In genomic region chr10:19819419-19820033, GRCh38 we compare ENCODE assay signal across 8 cellular contexts. TPM values are rescaled to one million over a fixed set of nuclear protein-coding genes. Genes with fewer than 3 reads are reported as not detected.
DNase-seq lines count a peak whose midpoint lies in the region; ATAC-seq, FAIRE-seq and TF ChIP-seq lines count a peak whose summit lies in the region.

No MANE protein-coding gene starts in this region.

- TF ChIP-seq CTCF in SK-N-SH (IDR thresholded peaks at IDR 0.05), result peak; percentile 92
- peak; percentile 61 to 77 (median 61) for TF ChIP-seq CTCF in ascending aorta (IDR thresholded peaks at IDR 0.05)
- peak; percentile 73 for TF ChIP-seq CTCF in kidney (IDR thresholded peaks at IDR 0.05; ENCODE audit: borderline replicate concordance, extremely low read depth, insufficient read depth)
- TF ChIP-seq CTCF in thyroid gland (IDR thresholded peaks at IDR 0.05), result peak; percentile 39 to 80 (median 72)

- H3K79me2 ChIP-seq in SK-N-SH (ENCODE audit: insufficient read depth), result no peaks in the 10 kb centered on the region

- peak; percentile 98 for FAIRE-seq in kidney (lab: Jason Lieb, UNC)

- peak; percentile 77 for TF ChIP-seq RAD21 in SK-N-SH (IDR thresholded peaks at IDR 0.05; ENCODE audit: low read length)

- POLR2A ChIA-PET in SK-N-SH (lab: Yijun Ruan, JAX), result no interaction called here

- H3K9me3 ChIP-seq in SK-N-SH, result no peaks in the 10 kb centered on the region
- H3K9me3 ChIP-seq in ascending aorta, result no peaks in the 10 kb centered on the region
- no peaks in the 10 kb centered on the region for H3K9me3 ChIP-seq in kidney (ENCODE audit: control insufficient read depth in 1 of 2, low read length in 2 of 2)
- no peaks in the 10 kb centered on the region for H3K9me3 ChIP-seq in thyroid gland

- intact Hi-C loops in ascending aorta (cut with DNase I) (loop anchor here (2.0 to 10.0 kb wide), 7 partner anchors 103 to 1025 kb away; no protein-coding TSS in a partner anchor), kidney (cut with DNase I) (no loop called here), thyroid gland (cut with DNase I) (loop anchor here (10.0 kb wide), 1 partner anchor 115 kb away; no protein-coding TSS in a partner anchor)

- H3K27me3 ChIP-seq in SK-N-SH (ENCODE audit: insufficient read depth) (peaks cover 20% of the 10 kb centered on the region), ascending aorta (no peaks in the 10 kb centered on the region), thyroid gland (no peaks in the 10 kb centered on the region)

- no peak for TF ChIP-seq POLR2A in thyroid gland (IDR thresholded peaks at IDR 0.05)

- H3K4me3 ChIP-seq in SK-N-SH (ENCODE audit: low read depth in 2 of 2, low read length in 1 of 2), result peak overlapping the region in 1 of 2 experiments; percentile 1; a peak in 1 of 4 replicates
- H3K4me3 ChIP-seq in ascending aorta, result peak overlapping the region; percentile 72 to 85
- peak overlapping the region; percentile 37 to 98 for H3K4me3 ChIP-seq in kidney (ENCODE audit: low read length in 2 of 2)
- H3K4me3 ChIP-seq in thyroid gland (replicated peaks in 1 of 3), result peak overlapping the region in 1 of 3 donors; percentile 8

- no peaks in the 10 kb centered on the region for H3K36me3 ChIP-seq in SK-N-SH (replicated peaks in 1 of 2; ENCODE audit: control insufficient read depth in 1 of 2, insufficient read depth in 2 of 2, low read length in 1 of 2)
- H3K36me3 ChIP-seq in ascending aorta, result no peaks in the 10 kb centered on the region
- no peaks in the 10 kb centered on the region for H3K36me3 ChIP-seq in kidney (ENCODE audit: control insufficient read depth in 1 of 2, insufficient read depth in 2 of 2, low read length in 2 of 2)
- no peaks in the 10 kb centered on the region for H3K36me3 ChIP-seq in thyroid gland

- H2AFZ ChIP-seq in SK-N-SH (ENCODE audit: low read depth), result no peak overlapping the region

- no peak overlapping the region for H3K27ac ChIP-seq in SK-N-SH (ENCODE audit: low read depth in 2 of 2, low read length in 1 of 2)
- H3K27ac ChIP-seq in ascending aorta, result peak overlapping the region; percentile 16 to 94
- no peak overlapping the region for H3K27ac ChIP-seq in kidney (ENCODE audit: low read depth in 2 of 2, low read length in 2 of 2)
- peak overlapping the region in 2 of 3 donors; percentile 5 to 38 for H3K27ac ChIP-seq in thyroid gland

- peaks cover 16% of the 10 kb centered on the region for H3F3A ChIP-seq in SK-N-SH (replicated peaks; ENCODE audit: insufficient read depth)

- no peak overlapping the region for H3K4me2 ChIP-seq in SK-N-SH

- 5% methylated on average over 2 of the region's 2 CpGs for WGBS in SK-N-SH (ENCODE audit: low lambda C conversion rate)
- WGBS in thyroid gland, 2 donors, result 1% methylated on average over 2 of the region's 2 CpGs

- H3K9me2 ChIP-seq in SK-N-SH, result no peaks in the 10 kb centered on the region

- ATAC-seq in SK-N-SH treated with all-trans-retinoic acid at 6 μM for 48 hours (no peak), GM21723 (IDR thresholded peaks at IDR 0.05; ENCODE audit: unreplicated experiment) (no peak)
- no peak for ATAC-seq in activated CD4-positive, CD25-positive, alpha-beta regulatory T cell treated with anti-CD3 and anti-CD28 coated beads, Interleukin-2, amount 50 U/mL, for 24 hours

- peak; percentile 66 for DNase-seq in SK-N-SH
- DNase-seq in LHCN-M2 (ENCODE audit: low read depth), result peak; percentile 63
- DNase-seq in ascending aorta (ENCODE audit: low spot score in 2 of 2), result no peak
- no peak for DNase-seq in kidney
- peak; percentile 15 to 29 for DNase-seq in thyroid gland

- CTCF ChIA-PET in SK-N-SH (lab: Yijun Ruan, JAX), result interaction anchor here (0.6 to 2.0 kb wide), 13 partner anchors 9 to 1067 kb away, joined by 3 to 11 read pairs (median 3); no protein-coding TSS in a partner anchor

- H3K9ac ChIP-seq in SK-N-SH (no peak overlapping the region), kidney (ENCODE audit: low read length in 2 of 2) (peak overlapping the region in 1 of 2 donors; percentile 73)

- peaks cover 0 to 16% of the 10 kb centered on the region in 2 experiments; a peak in 3 of 4 replicates for H3K4me1 ChIP-seq in SK-N-SH (ENCODE audit: control insufficient read depth in 1 of 2, insufficient read depth in 2 of 2, low read depth in 1 of 2, low read length in 1 of 2)
- H3K4me1 ChIP-seq in ascending aorta, result peaks cover 0 to 31% of the 10 kb centered on the region in 2 donors
- peaks cover 0 to 2% of the 10 kb centered on the region in 2 donors for H3K4me1 ChIP-seq in kidney (ENCODE audit: control insufficient read depth in 1 of 2, insufficient read depth in 1 of 2, low read depth in 1 of 2, low read length in 2 of 2)
- H3K4me1 ChIP-seq in thyroid gland, result peaks cover 5 to 7% of the 10 kb centered on the region in 2 donors

- no peak for TF ChIP-seq EP300 in SK-N-SH (IDR thresholded peaks at IDR 0.05; ENCODE audit: borderline replicate concordance in 1 of 2, low read depth in 1 of 2, low read length in 1 of 2)

- H4K20me1 ChIP-seq in SK-N-SH (ENCODE audit: insufficient read depth), result no peaks in the 10 kb centered on the region

TF ChIP-seq in SK-N-SH, 30 proteins besides CTCF, POLR2A, EP300 and RAD21 (continues in another document):
- TF ChIP-seq, protein P1, sequence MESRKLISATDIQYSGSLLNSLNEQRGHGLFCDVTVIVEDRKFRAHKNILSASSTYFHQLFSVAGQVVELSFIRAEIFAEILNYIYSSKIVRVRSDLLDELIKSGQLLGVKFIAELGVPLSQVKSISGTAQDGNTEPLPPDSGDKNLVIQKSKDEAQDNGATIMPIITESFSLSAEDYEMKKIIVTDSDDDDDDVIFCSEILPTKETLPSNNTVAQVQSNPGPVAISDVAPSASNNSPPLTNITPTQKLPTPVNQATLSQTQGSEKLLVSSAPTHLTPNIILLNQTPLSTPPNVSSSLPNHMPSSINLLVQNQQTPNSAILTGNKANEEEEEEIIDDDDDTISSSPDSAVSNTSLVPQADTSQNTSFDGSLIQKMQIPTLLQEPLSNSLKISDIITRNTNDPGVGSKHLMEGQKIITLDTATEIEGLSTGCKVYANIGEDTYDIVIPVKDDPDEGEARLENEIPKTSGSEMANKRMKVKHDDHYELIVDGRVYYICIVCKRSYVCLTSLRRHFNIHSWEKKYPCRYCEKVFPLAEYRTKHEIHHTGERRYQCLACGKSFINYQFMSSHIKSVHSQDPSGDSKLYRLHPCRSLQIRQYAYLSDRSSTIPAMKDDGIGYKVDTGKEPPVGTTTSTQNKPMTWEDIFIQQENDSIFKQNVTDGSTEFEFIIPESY (IDR thresholded peaks at IDR 0.05; ENCODE audit: borderline replicate concordance, low read depth), result no peak
- no peak for TF ChIP-seq USF1 (IDR thresholded peaks at IDR 0.05; ENCODE audit: borderline replicate concordance, low read depth)
- TF ChIP-seq, protein P2, sequence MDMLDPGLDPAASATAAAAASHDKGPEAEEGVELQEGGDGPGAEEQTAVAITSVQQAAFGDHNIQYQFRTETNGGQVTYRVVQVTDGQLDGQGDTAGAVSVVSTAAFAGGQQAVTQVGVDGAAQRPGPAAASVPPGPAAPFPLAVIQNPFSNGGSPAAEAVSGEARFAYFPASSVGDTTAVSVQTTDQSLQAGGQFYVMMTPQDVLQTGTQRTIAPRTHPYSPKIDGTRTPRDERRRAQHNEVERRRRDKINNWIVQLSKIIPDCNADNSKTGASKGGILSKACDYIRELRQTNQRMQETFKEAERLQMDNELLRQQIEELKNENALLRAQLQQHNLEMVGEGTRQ (IDR thresholded peaks at IDR 0.05; ENCODE audit: borderline replicate concordance, low read depth, low read length), result no peak

TF ChIP-seq in SK-N-SH treated with all-trans-retinoic acid at 6 μM for 48 hours, 23 proteins besides CTCF, POLR2A, EP300 and RAD21:
- no peak for TF ChIP-seq OSR1 (CRISPR knock-in tag; IDR thresholded peaks at IDR 0.05)
- no peak for TF ChIP-seq POU6F1 (CRISPR knock-in tag; IDR thresholded peaks at IDR 0.05; ENCODE audit: borderline replicate concordance, low read depth)
- TF ChIP-seq PPARA (CRISPR knock-in tag; IDR thresholded peaks at IDR 0.05; ENCODE audit: borderline replicate concordance), result no peak
TF ChIP-seq in SK-N-SH treated with all-trans-retinoic acid at 6 μM for 48 hours: peak in this region for 0.

RNA-seq across cellular contexts. Expression of gene PLXDC2, which starts 3.3 kb away (rescaled TPM):
- polyA plus RNA-seq in SK-N-SH (2012; rRNA removed) (2.5 and 3.0 TPM in 2 replicates), kidney (ENCODE audit: insufficient read depth, low read depth, low replicate concordance) (11.9 TPM)
- polyA plus RNA-seq in SK-N-SH (2012; cell fraction: cytosol; rRNA removed), result 1.8 and 1.9 TPM in 2 replicates
- 1.5 and 3.6 TPM in 2 replicates for polyA plus RNA-seq in SK-N-SH (2012; cell fraction: nucleus; rRNA removed)
- total RNA-seq in LHCN-M2 (2014; rRNA removed) (4.0 and 4.6 TPM in 2 replicates), ascending aorta (94.1 TPM), kidney (42.1 TPM), thyroid gland (10 to 100 TPM; 44.6 to 91.0 (median 47.6) TPM)
- 4.7 TPM for polyA plus RNA-seq in LHCN-M2 (2012)

Comparison
In these comparisons a context has a peak if more than half of its experiments do, and no peak if none do; other contexts are left out.
1. DNase-seq: peak in SK-N-SH (single experiment), LHCN-M2 (single experiment) and thyroid gland (2 of 2); none in ascending aorta (0 of 2) and kidney (single experiment).
2. H3K27ac ChIP-seq: peak in ascending aorta (2 of 2) and thyroid gland (2 of 3); none in SK-N-SH (0 of 2) and kidney (0 of 2).
3. Peak in every context shown above with its lines, with median percentiles within 50 percentile points of each other: CTCF ChIP-seq.